In genomic region chr7:1724118-1724910, GRCh38 we compare ENCODE assay signal across 17 cellular contexts. TPM values are rescaled to one million over a fixed set of nuclear protein-coding genes. Genes with fewer than 3 reads are reported as not detected.
"Had no signal": no experiment of that assay in that cellular context is flagged by ENCODE, and none has a peak within 500 bp of the region (broad histone marks: within the 10 kb centered on the region; RNA-seq: fewer than 3 reads in every experiment).

No MANE protein-coding gene starts in this region.

- ATAC-seq: activated CD4-positive, CD25-positive, alpha-beta regulatory T cell treated with anti-CD3 and anti-CD28 coated beads, Interleukin-2, amount 50 U/mL, for 24 hours; activated CD8-positive, alpha-beta T cell treated with anti-CD3 and anti-CD28 coated beads, Interleukin-2, amount 10 ng/mL, durations not matched to agents 7 days and 5 days; activated naive CD8-positive, alpha-beta T cell treated with anti-CD3 and anti-CD28 coated beads, Interleukin-2, amount 50 U/mL, for 24 hours; sciatic nerve; stimulated activated effector memory CD8-positive, alpha-beta T cell treated with anti-CD3 and anti-CD28 coated beads, Interleukin-12 subunit alpha, Interleukin-12 subunit beta, amount 100 ng/mL, for 72 hours; stimulated activated naive CD8-positive, alpha-beta T cell treated with anti-CD3 and anti-CD28 coated beads, Interleukin-15, amount 100 ng/mL, for 72 hours; T-helper 17 cell had no signal

- H3K36me3 ChIP-seq: tibial artery had no signal

- DNase-seq: activated CD4-positive, alpha-beta T cell treated with anti-CD3 and anti-CD28 coated beads, Interleukin-2, amount 10 ng/mL, durations not matched to agents 24 days and 14 days; activated CD8-positive, alpha-beta T cell treated with anti-CD3 and anti-CD28 coated beads, Interleukin-2, amount 10 ng/mL, durations not matched to agents 7 days and 5 days; activated gamma-delta T cell; activated naive CD4-positive, alpha-beta T cell treated with anti-CD3 and anti-CD28 coated beads, Interleukin-2, amount 50 U/mL, for 16 hours; activated naive CD8-positive, alpha-beta T cell treated with anti-CD3 and anti-CD28 coated beads, Interleukin-2, amount 50 U/mL, for 24 hours; effector CD4-positive, alpha-beta T cell; small intestine; stimulated activated CD4-positive, alpha-beta T cell treated with anti-CD3 and anti-CD28 coated beads, Interleukin-2, amount 100 ng/mL, for 24 hours; stimulated activated naive CD8-positive, alpha-beta T cell treated with anti-CD3 and anti-CD28 coated beads, Interleukin-15, amount 100 ng/mL, for 72 hours; T-helper 17 cell; tibial artery had no signal

- FAIRE-seq: endometrium, small intestine had no signal

- H3K4me1 ChIP-seq: tibial artery had no signal

- H3K27ac ChIP-seq: tibial artery had no signal

- H3K4me3 ChIP-seq: tibial artery had no signal

RNA-seq across cellular contexts. Expression of gene ELFN1, which starts 54.2 kb away (rescaled TPM):
- total RNA-seq: activated CD4-positive, alpha-beta T cell treated with anti-CD3 and anti-CD28 coated beads, Interleukin-2, amount 10 ng/mL, durations not matched to agents 24 days and 14 days; activated CD8-positive, alpha-beta T cell treated with anti-CD3 and anti-CD28 coated beads, Interleukin-2, amount 10 ng/mL, durations not matched to agents 7 days and 5 days; activated T-helper 1 cell treated with anti-CD3 and anti-CD28 coated beads, Interleukin-12 subunit alpha, Interleukin-12 subunit beta, Interleukin-2, Interleukin-4 antibody, amounts not matched to agents 30 ng/mL and 10 ng/mL and 1 ng/mL, durations not matched to agents 14 hours and 24 hours and 36 hours; myocyte; T-helper 17 cell had no signal
